In the genomic region with DNA sequence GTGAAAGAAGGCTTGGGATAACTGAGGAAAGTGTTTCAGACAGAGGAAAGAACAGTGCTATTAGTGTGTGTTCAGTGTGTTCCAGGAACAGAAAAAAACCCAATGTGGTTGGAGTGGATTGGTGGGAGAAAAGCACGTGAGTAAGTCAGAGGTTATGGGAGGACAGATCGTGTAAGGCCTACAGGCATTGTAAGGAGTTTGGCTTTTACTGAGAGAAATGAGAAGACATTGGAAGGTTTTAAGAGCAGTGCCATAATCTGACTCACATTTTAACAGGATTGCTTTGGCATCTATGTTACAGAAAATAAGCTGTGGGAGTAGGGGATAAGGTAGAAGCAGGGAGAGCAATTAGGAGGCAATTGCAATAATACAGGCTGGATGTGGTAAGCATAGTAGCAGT, we compare ENCODE assay signal across 10 cellular contexts. TPM values are rescaled to one million over a fixed set of nuclear protein-coding genes. Genes with fewer than 3 reads are reported as not detected.
DNase-seq lines count a peak whose midpoint lies in the region; ATAC-seq, FAIRE-seq and TF ChIP-seq lines count a peak whose summit lies in the region.
"Had no signal": no experiment of that assay in that cellular context is flagged by ENCODE, and none has a peak within 500 bp of the region (broad histone marks: within the 10 kb centered on the region; RNA-seq: fewer than 3 reads in every experiment).

No MANE protein-coding gene starts in this region.

- no peaks in the 10 kb centered on the region for H3K9me3 Mint-ChIP-seq in stimulated activated naive CD8-positive, alpha-beta T cell treated with anti-CD3 and anti-CD28 coated beads, Interleukin-15, Interleukin-2, amounts not matched to agents 100 ng/mL and 50 ng/mL, for 24 hours
- H3K9me3 Mint-ChIP-seq in astrocyte (ENCODE audit: unreplicated experiment) (no peaks in the 10 kb centered on the region), progenitor cell of endocrine pancreas (ENCODE audit: low read depth) (no peaks in the 10 kb centered on the region)

- H3K36me3 Mint-ChIP-seq in stimulated activated naive CD8-positive, alpha-beta T cell treated with anti-CD3 and anti-CD28 coated beads, Interleukin-15, Interleukin-2, amounts not matched to agents 100 ng/mL and 50 ng/mL, for 24 hours (ENCODE audit: low read depth) = peaks cover 46% of the 10 kb centered on the region
- peaks cover 3% of the 10 kb centered on the region for H3K36me3 Mint-ChIP-seq in astrocyte (ENCODE audit: low read depth, unreplicated experiment)
- peaks cover 13% of the 10 kb centered on the region for H3K36me3 Mint-ChIP-seq in progenitor cell of endocrine pancreas (ENCODE audit: insufficient read depth)

- H3K4me3 Mint-ChIP-seq in stimulated activated naive CD8-positive, alpha-beta T cell treated with anti-CD3 and anti-CD28 coated beads, Interleukin-15, Interleukin-2, amounts not matched to agents 100 ng/mL and 50 ng/mL, for 24 hours = peak overlapping the region; percentile 65
- H3K4me3 Mint-ChIP-seq in astrocyte (ENCODE audit: unreplicated experiment) = peak overlapping the region; percentile 51
- no peak overlapping the region for H3K4me3 Mint-ChIP-seq in progenitor cell of endocrine pancreas (ENCODE audit: low read depth)

- no peak overlapping the region for H2AFZ ChIP-seq in astrocyte (ENCODE audit: low read depth, low read length)

- H3K4me2 ChIP-seq in astrocyte (ENCODE audit: low read length) = peak overlapping the region; percentile 85

- no peak for FAIRE-seq in astrocyte (lab: Jason Lieb, UNC)

- H3K9me3 ChIP-seq in astrocyte (ENCODE audit: insufficient read depth, low read depth, low read length) = no peaks in the 10 kb centered on the region
- no peaks in the 10 kb centered on the region for H3K9me3 ChIP-seq in muscle layer of duodenum (ENCODE audit: control insufficient read depth in 1 of 2, low read length in 2 of 2)

- H3K79me2 ChIP-seq in astrocyte (ENCODE audit: insufficient read depth, low read length) = peaks cover 85% of the 10 kb centered on the region

- H3K4me3 ChIP-seq in astrocyte (ENCODE audit: insufficient read depth, low read depth, low read length) = no peak overlapping the region
- peak overlapping the region in 1 of 2 donors; percentile 19 for H3K4me3 ChIP-seq in muscle layer of duodenum (ENCODE audit: low read depth in 1 of 2, low read length in 2 of 2)

- no peak for TF ChIP-seq CTCF in astrocyte (IDR thresholded peaks at IDR 0.05; ENCODE audit: insufficient read depth, low read depth, low read length)
- TF ChIP-seq CTCF in progenitor cell of endocrine pancreas (IDR thresholded peaks at IDR 0.05; ENCODE audit: unreplicated experiment) = no peak

- H3K9ac ChIP-seq in astrocyte (ENCODE audit: low read length) = peak overlapping the region; percentile 17

- H4K20me1 ChIP-seq in astrocyte (ENCODE audit: insufficient read depth, low read length) = peaks cover 59% of the 10 kb centered on the region

- peak overlapping the region; percentile 69 for H3K27ac Mint-ChIP-seq in stimulated activated naive CD8-positive, alpha-beta T cell treated with anti-CD3 and anti-CD28 coated beads, Interleukin-15, Interleukin-2, amounts not matched to agents 100 ng/mL and 50 ng/mL, for 24 hours
- H3K27ac Mint-ChIP-seq in astrocyte (ENCODE audit: unreplicated experiment) (peak overlapping the region; percentile 1), progenitor cell of endocrine pancreas (no peak overlapping the region)

- H3K27me3 ChIP-seq in astrocyte (ENCODE audit: insufficient read depth, low read length) = no peaks in the 10 kb centered on the region
- H3K27me3 ChIP-seq in muscle layer of duodenum (ENCODE audit: low read depth, low read length) = no peaks in the 10 kb centered on the region

- no peaks in the 10 kb centered on the region for H3K27me3 Mint-ChIP-seq in stimulated activated naive CD8-positive, alpha-beta T cell treated with anti-CD3 and anti-CD28 coated beads, Interleukin-15, Interleukin-2, amounts not matched to agents 100 ng/mL and 50 ng/mL, for 24 hours
- H3K27me3 Mint-ChIP-seq in astrocyte (ENCODE audit: low read depth, unreplicated experiment) = no peaks in the 10 kb centered on the region
- H3K27me3 Mint-ChIP-seq in progenitor cell of endocrine pancreas = no peaks in the 10 kb centered on the region

- ATAC-seq in stimulated activated naive CD8-positive, alpha-beta T cell treated with anti-CD3 and anti-CD28 coated beads, Interleukin-15, Interleukin-2, amounts not matched to agents 100 U/mL and 50 U/mL, for 24 hours = no peak
- ATAC-seq in HG03442 (IDR thresholded peaks at IDR 0.05; ENCODE audit: unreplicated experiment) = no peak

- H3K4me1 ChIP-seq in astrocyte (ENCODE audit: insufficient read depth, low read length) = peaks cover 20% of the 10 kb centered on the region
- peaks cover 11 to 56% of the 10 kb centered on the region in 2 donors for H3K4me1 ChIP-seq in muscle layer of duodenum (ENCODE audit: control insufficient read depth in 1 of 2, insufficient read depth in 2 of 2, low read length in 2 of 2)

- H3K36me3 ChIP-seq in astrocyte (ENCODE audit: insufficient read depth, low read length) (peaks cover 49% of the 10 kb centered on the region), muscle layer of duodenum (ENCODE audit: control insufficient read depth in 1 of 2, insufficient read depth in 2 of 2, low read length in 2 of 2) (peaks cover 23 to 33% of the 10 kb centered on the region in 2 donors)

- H3K4me1 Mint-ChIP-seq in stimulated activated naive CD8-positive, alpha-beta T cell treated with anti-CD3 and anti-CD28 coated beads, Interleukin-15, Interleukin-2, amounts not matched to agents 100 ng/mL and 50 ng/mL, for 24 hours (ENCODE audit: low read depth) = peaks cover 55% of the 10 kb centered on the region
- H3K4me1 Mint-ChIP-seq in astrocyte (ENCODE audit: low read depth, unreplicated experiment) = peaks cover 12% of the 10 kb centered on the region
- peaks cover 23% of the 10 kb centered on the region for H3K4me1 Mint-ChIP-seq in progenitor cell of endocrine pancreas (ENCODE audit: low read depth)

- DNase-seq in stimulated activated naive CD8-positive, alpha-beta T cell treated with anti-CD3 and anti-CD28 coated beads, Interleukin-15, Interleukin-2, amounts not matched to agents 100 U/mL and 50 U/mL, for 24 hours = no peak
- DNase-seq in astrocyte (ENCODE audit: low read depth) (peak; percentile 40), progenitor cell of endocrine pancreas (ENCODE audit: low spot score, unreplicated experiment) (no peak), H4 (ENCODE audit: low spot score) (no peak)
- no peak for DNase-seq in stimulated activated naive CD4-positive, alpha-beta T cell (lab: John Stamatoyannopoulos, UW)
- DNase-seq: DMS 273 treated with DMSO at 0.1 percent for 48 hours, NCI-H1417 treated with DMSO at 0.1 percent for 48 hours had no signal

- no peak overlapping the region for H3K27ac ChIP-seq in astrocyte (ENCODE audit: low read depth, low read length)
- peak overlapping the region; percentile 36 for H3K27ac ChIP-seq in muscle layer of duodenum (ENCODE audit: low read length)

RNA-seq across cellular contexts. Expression of a gene that starts 4.8 kb away (rescaled TPM):
- 171 and 180 TPM in 2 replicates for total RNA-seq in astrocyte
- 68.0 and 69.3 TPM in 2 replicates for total RNA-seq in progenitor cell of endocrine pancreas
- 118 and 158 TPM in 2 replicates for total RNA-seq in H4 (2014; rRNA removed; shearing (Covaris generic))

RNA-seq across cellular contexts. Expression of a gene that starts 22.4 kb away (rescaled TPM):
- not detected in 2 replicates for total RNA-seq in astrocyte
- not detected in 2 replicates for total RNA-seq in progenitor cell of endocrine pancreas
- not detected in 2 replicates for total RNA-seq in H4 (2014; rRNA removed; shearing (Covaris generic))

RNA-seq across cellular contexts. Expression of a gene that starts 40.5 kb away (rescaled TPM):
- 4.3 and 4.9 TPM in 2 replicates for total RNA-seq in astrocyte
- total RNA-seq in progenitor cell of endocrine pancreas = 0.67 and 1.7 TPM in 2 replicates
- 4.1 and 10.2 TPM in 2 replicates for total RNA-seq in H4 (2014; rRNA removed; shearing (Covaris generic))
